8 cellular contexts compared by ENCODE assay signal in genomic region chr6:42045538-42046460, GRCh38. TPM values are rescaled to one million over a fixed set of nuclear protein-coding genes. Genes with fewer than 3 reads are reported as not detected.
A peak's percentile ranks its signal among the peaks of the same experiment; 100 is the strongest.
DNase-seq lines count a peak whose midpoint lies in the region; ATAC-seq and TF ChIP-seq lines count a peak whose summit lies in the region.

No MANE protein-coding gene starts in this region.

- peak overlapping the region in 10 of 11 experiments; percentile 41 to 98 (median 88); a peak in 20 of 22 replicates for H3K27ac ChIP-seq in BLaER1 treated with 17β-estradiol and CSF1 and Interleukin-3, amounts not matched to agents 10 nM and 100 nM
- H3K27ac ChIP-seq in HUES64 (ENCODE audit: low read depth, low read length) (no peak overlapping the region), RWPE2 (ENCODE audit: poor library complexity, severe bottlenecking) (peak overlapping the region; percentile 94), parathyroid adenoma (peak overlapping the region; percentile 59)

- no peaks in the 10 kb centered on the region for H3K27me3 ChIP-seq in BLaER1 treated with 17β-estradiol and CSF1 and Interleukin-3, amounts not matched to agents 10 nM and 100 nM
- H3K27me3 ChIP-seq in HUES64 (ENCODE audit: insufficient read depth, low read length) (peaks cover 69% of the 10 kb centered on the region), RWPE2 (ENCODE audit: insufficient read depth, poor library complexity, severe bottlenecking) (no peaks in the 10 kb centered on the region), parathyroid adenoma (ENCODE audit: control insufficient read depth, insufficient read depth, low read length) (no peaks in the 10 kb centered on the region)

- intact Hi-C loops in Right ventricle myocardium superior (cut with DNase I), result loop anchor here (2.0 to 5.0 kb wide), 2 partner anchors 105 to 258 kb away; partner anchors contain the start of genes CCND3 and TOMM6

- ATAC-seq in RWPE2 (ENCODE audit: low read depth) (peak; percentile 61), Right ventricle myocardium superior (ENCODE audit: poor library complexity) (peak; percentile 69), GM19463 (IDR thresholded peaks at IDR 0.05; ENCODE audit: unreplicated experiment) (no peak), HG03135 (IDR thresholded peaks at IDR 0.05; ENCODE audit: unreplicated experiment) (no peak)

- H3K4me1 ChIP-seq in BLaER1 treated with 17β-estradiol and CSF1 and Interleukin-3, amounts not matched to agents 10 nM and 100 nM, result peaks cover 81 to 88% (median 85%) of the 10 kb centered on the region in 10 experiments
- H3K4me1 ChIP-seq in HUES64 (ENCODE audit: insufficient read depth, low read length), result peaks cover 19% of the 10 kb centered on the region
- H3K4me1 ChIP-seq in RWPE2 (ENCODE audit: insufficient read depth, poor library complexity, severe bottlenecking), result peaks cover 38% of the 10 kb centered on the region
- H3K4me1 ChIP-seq in parathyroid adenoma, result peaks cover 18% of the 10 kb centered on the region

- H3K4me1 Mint-ChIP-seq in activated naive CD4-positive, alpha-beta T cell treated with anti-CD3 and anti-CD28 coated beads, Interleukin-2, amount 50 U/mL, for 24 hours, result peaks cover 78% of the 10 kb centered on the region

- no peaks in the 10 kb centered on the region for H3K9me3 Mint-ChIP-seq in activated naive CD4-positive, alpha-beta T cell treated with anti-CD3 and anti-CD28 coated beads, Interleukin-2, amount 50 U/mL, for 24 hours

- H3K9me3 ChIP-seq in BLaER1 treated with 17β-estradiol and CSF1 and Interleukin-3, amounts not matched to agents 10 nM and 100 nM (replicated peaks in 1 of 11), result no peaks in the 10 kb centered on the region
- H3K9me3 ChIP-seq in HUES64 (ENCODE audit: insufficient read depth, low read depth, low read length) (no peaks in the 10 kb centered on the region), RWPE2 (ENCODE audit: severe bottlenecking) (no peaks in the 10 kb centered on the region), parathyroid adenoma (ENCODE audit: control insufficient read depth, low read length) (no peaks in the 10 kb centered on the region)

- TF ChIP-seq CTCF in RWPE2 (IDR thresholded peaks at IDR 0.05; ENCODE audit: poor library complexity, severe bottlenecking), result no peak
- no peak for TF ChIP-seq CTCF in parathyroid adenoma (IDR thresholded peaks at IDR 0.05)

- H3K9ac ChIP-seq in BLaER1 treated with 17β-estradiol and CSF1 and Interleukin-3, amounts not matched to agents 10 nM and 100 nM, result peak overlapping the region; percentile 53 to 97 (median 87); a peak in 21 of 22 replicates
- H3K9ac ChIP-seq in HUES64 (ENCODE audit: low read depth, low read length) (no peak overlapping the region), parathyroid adenoma (no peak overlapping the region)

- DNase-seq in RWPE2 (ENCODE audit: low spot score), result peak; percentile 93
- DNase-seq in Right ventricle myocardium superior, result peak; percentile 97

- H3K36me3 ChIP-seq in BLaER1 treated with 17β-estradiol and CSF1 and Interleukin-3, amounts not matched to agents 10 nM and 100 nM, result peaks cover 0 to 8% (median 0%) of the 10 kb centered on the region in 11 experiments; a peak in 1 of 22 replicates
- no peaks in the 10 kb centered on the region for H3K36me3 ChIP-seq in HUES64 (ENCODE audit: insufficient read depth, low read length)
- peaks cover 10% of the 10 kb centered on the region; the same call in 1 of the 2 replicates for H3K36me3 ChIP-seq in RWPE2 (ENCODE audit: low read depth)
- H3K36me3 ChIP-seq in parathyroid adenoma (ENCODE audit: control insufficient read depth, insufficient read depth, low read length), result no peaks in the 10 kb centered on the region

- peak overlapping the region; percentile 97 for H3K4me3 Mint-ChIP-seq in activated naive CD4-positive, alpha-beta T cell treated with anti-CD3 and anti-CD28 coated beads, Interleukin-2, amount 50 U/mL, for 24 hours

- no peaks in the 10 kb centered on the region for H4K20me1 ChIP-seq in BLaER1 treated with 17β-estradiol and CSF1 and Interleukin-3, amounts not matched to agents 10 nM and 100 nM

- H3K27ac Mint-ChIP-seq in activated naive CD4-positive, alpha-beta T cell treated with anti-CD3 and anti-CD28 coated beads, Interleukin-2, amount 50 U/mL, for 24 hours, result peak overlapping the region; percentile 95

- peaks cover 10% of the 10 kb centered on the region for H3K79me2 ChIP-seq in parathyroid adenoma

- peaks cover under 1% of the 10 kb centered on the region for H3K36me3 Mint-ChIP-seq in activated naive CD4-positive, alpha-beta T cell treated with anti-CD3 and anti-CD28 coated beads, Interleukin-2, amount 50 U/mL, for 24 hours

- peak overlapping the region; percentile 90 to 99 (median 94) for H3K4me2 ChIP-seq in BLaER1 treated with 17β-estradiol and CSF1 and Interleukin-3, amounts not matched to agents 10 nM and 100 nM
- H3K4me2 ChIP-seq in parathyroid adenoma (ENCODE audit: low read length), result peak overlapping the region; percentile 62

- 4% methylated on average over 12 of the region's 14 CpGs for WGBS in HUES64

- no peaks in the 10 kb centered on the region for H3K27me3 Mint-ChIP-seq in activated naive CD4-positive, alpha-beta T cell treated with anti-CD3 and anti-CD28 coated beads, Interleukin-2, amount 50 U/mL, for 24 hours

- H3K4me3 ChIP-seq in BLaER1 treated with 17β-estradiol and CSF1 and Interleukin-3, amounts not matched to agents 10 nM and 100 nM, result peak overlapping the region; percentile 10 to 88 (median 81); a peak in 17 of 20 replicates
- H3K4me3 ChIP-seq in HUES64 (ENCODE audit: low read length) (0 out of 2 replicates have a peak overlapping the region, but pooled peaks have one; percentile 15), RWPE2 (ENCODE audit: severe bottlenecking) (no peak overlapping the region), parathyroid adenoma (ENCODE audit: low read depth, low read length) (peak overlapping the region; percentile 27)

- H2AFZ ChIP-seq in parathyroid adenoma, result peak overlapping the region; percentile 54

RNA-seq across cellular contexts. Expression of gene TAF8, which starts 4.5 kb away (rescaled TPM):
- 17.3 TPM for polyA plus RNA-seq in HUES64 (2013, experiment 1 of 2)
- 19.0 TPM for polyA plus RNA-seq in HUES64 (2013, experiment 2 of 2)
- 28.7 TPM for total RNA-seq in Right ventricle myocardium superior

Comparison
In these comparisons a context has a peak if more than half of its experiments do, and no peak if none do; other contexts are left out.
1. H3K9ac ChIP-seq: peak in BLaER1 treated with 17β-estradiol and CSF1 and Interleukin-3, amounts not matched to agents 10 nM and 100 nM (11 of 11); none in HUES64 (single experiment) and parathyroid adenoma (single experiment).
2. ATAC-seq: peak in RWPE2 (single experiment) and Right ventricle myocardium superior (single experiment); none in GM19463 (single experiment) and HG03135 (single experiment).